Comparison of ENCODE assay signal across 9 cellular contexts in genomic region chr20:38842017-38842416, GRCh38. TPM values are rescaled to one million over a fixed set of nuclear protein-coding genes. Genes with fewer than 3 reads are reported as not detected.
DNase-seq lines count a peak whose midpoint lies in the region; ATAC-seq and TF ChIP-seq lines count a peak whose summit lies in the region.
"Had no signal": no experiment of that assay in that cellular context is flagged by ENCODE, and none has a peak within 500 bp of the region (broad histone marks: within the 10 kb centered on the region; RNA-seq: fewer than 3 reads in every experiment).

No MANE protein-coding gene starts in this region.

- peak in 1 of 2 donors; percentile 35 for ATAC-seq in activated T-cell treated with anti-CD3 and anti-CD28 coated beads, Interleukin-2, amount 50 U/mL, for 4 hours
- ATAC-seq in HG02870 (IDR thresholded peaks at IDR 0.05; ENCODE audit: unreplicated experiment): peak; percentile 20
- no peak for ATAC-seq in GM18873 (IDR thresholded peaks at IDR 0.05; ENCODE audit: low FRiP score, unreplicated experiment)

- H3K4me1 ChIP-seq in thymus (ENCODE audit: control insufficient read depth, insufficient read depth, low read length): peaks cover 39% of the 10 kb centered on the region

- H3K9me2 ChIP-seq in SU-DHL-6 (replicated peaks; ENCODE audit: insufficient read depth, low read length): no peaks in the 10 kb centered on the region

- no peaks in the 10 kb centered on the region for H3K27me3 ChIP-seq in SU-DHL-6 (ENCODE audit: low read length)
- no peaks in the 10 kb centered on the region for H3K27me3 ChIP-seq in thymus (ENCODE audit: control insufficient read depth, insufficient read depth)

- H3K4me2 ChIP-seq in SU-DHL-6 (ENCODE audit: low read depth, low read length, poor library complexity, severe bottlenecking): peak overlapping the region; percentile 66

- peak overlapping the region; percentile 77 for H3K4me3 Mint-ChIP-seq in activated T-cell treated with anti-CD3 and anti-CD28 coated beads, Interleukin-2, amount 50 U/mL, for 4 hours

- peaks cover 80% of the 10 kb centered on the region for H3K4me1 Mint-ChIP-seq in activated T-cell treated with anti-CD3 and anti-CD28 coated beads, Interleukin-2, amount 50 U/mL, for 4 hours (ENCODE audit: low read depth)

- H3F3A ChIP-seq in SU-DHL-6 (ENCODE audit: insufficient read depth): peaks cover 37% of the 10 kb centered on the region

- H2AFZ ChIP-seq in SU-DHL-6 (ENCODE audit: low read depth, low read length, severe bottlenecking): no peak overlapping the region

- H3K27ac ChIP-seq in SU-DHL-6 (ENCODE audit: low read depth, low read length): peak overlapping the region; percentile 99
- H3K27ac ChIP-seq in thymus (ENCODE audit: low read depth): peak overlapping the region; percentile 74

- peaks cover 86% of the 10 kb centered on the region for H3K79me2 ChIP-seq in SU-DHL-6 (ENCODE audit: insufficient read depth, low read length)

- WGBS in thymus: 66% methylated on average over 1 of the region's 1 CpG

- H3K9me3 ChIP-seq in SU-DHL-6 (ENCODE audit: insufficient read depth, low read length) (no peaks in the 10 kb centered on the region), thymus (ENCODE audit: control insufficient read depth) (no peaks in the 10 kb centered on the region)

- no peaks in the 10 kb centered on the region for H3K27me3 Mint-ChIP-seq in activated T-cell treated with anti-CD3 and anti-CD28 coated beads, Interleukin-2, amount 50 U/mL, for 4 hours (ENCODE audit: low read depth)

- H3K36me3 ChIP-seq in SU-DHL-6 (ENCODE audit: low read length) (peaks cover 19% of the 10 kb centered on the region), thymus (ENCODE audit: control insufficient read depth, insufficient read depth) (peaks cover 13% of the 10 kb centered on the region)

- H3K9ac ChIP-seq in SU-DHL-6 (ENCODE audit: low read length): peak overlapping the region; percentile 46

- no peaks in the 10 kb centered on the region for H4K20me1 ChIP-seq in SU-DHL-6 (ENCODE audit: low read depth, low read length)

- DNase-seq in activated T-cell treated with anti-CD3 and anti-CD28 coated beads, Interleukin-2, amount 50 U/mL, for 4 hours: no peak
- DNase-seq in activated T-cell treated with anti-CD3 and anti-CD28 coated beads for 4 hours (no peak), NCI-H345 treated with DMSO at 0.1 percent for 48 hours (lab: John Stamatoyannopoulos, UW; ENCODE audit: unreplicated experiment) (no peak), foreskin melanocyte (no peak)
- DNase-seq: NCI-H510A treated with DMSO at 0.1 percent for 48 hours had no signal

- no peak for TF ChIP-seq CTCF in SU-DHL-6 (IDR thresholded peaks at IDR 0.05; ENCODE audit: insufficient read depth, low read length, poor library complexity, severe bottlenecking)

- no peaks in the 10 kb centered on the region for H3K9me3 Mint-ChIP-seq in activated T-cell treated with anti-CD3 and anti-CD28 coated beads, Interleukin-2, amount 50 U/mL, for 4 hours

- peaks cover 36% of the 10 kb centered on the region for H3K36me3 Mint-ChIP-seq in activated T-cell treated with anti-CD3 and anti-CD28 coated beads, Interleukin-2, amount 50 U/mL, for 4 hours (ENCODE audit: insufficient read depth)

- H3K4me3 ChIP-seq in SU-DHL-6 (ENCODE audit: insufficient read depth, low read length, poor library complexity, severe bottlenecking) (peak overlapping the region; percentile 24), thymus (ENCODE audit: low read length) (no peak overlapping the region)

RNA-seq across cellular contexts. Expression of gene PPP1R16B, which starts 36.5 kb away (rescaled TPM):
- total RNA-seq in activated T-cell treated with anti-CD3 and anti-CD28 coated beads, Interleukin-2, amount 50 U/mL, for 4 hours: 100 to 1,000 TPM; 148 to 163 (median 160) TPM
- polyA plus RNA-seq in thymus: 13.8 TPM
